ENCODE assay signal across 20 cellular contexts in the genomic region with DNA sequence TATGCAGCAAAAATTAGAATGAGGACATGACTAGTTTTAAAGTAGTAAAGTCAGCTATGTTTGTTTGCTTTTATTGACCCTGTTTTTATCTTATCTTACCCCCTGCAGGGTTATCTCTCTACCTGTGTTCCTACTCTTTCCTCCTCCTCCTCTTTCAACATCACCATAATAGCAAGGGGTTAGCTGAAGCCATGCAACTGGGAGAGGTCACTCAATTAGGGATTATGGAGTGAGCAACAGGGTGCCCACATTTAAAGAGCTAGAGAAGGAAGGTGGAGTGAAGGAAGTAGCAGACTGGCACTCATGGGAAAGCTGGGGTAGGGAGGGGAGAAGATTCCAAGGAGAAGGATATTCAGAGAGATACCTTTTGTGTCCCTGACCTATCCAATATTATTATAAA.
"Had no signal": no experiment of that assay in that cellular context is flagged by ENCODE, and none has a peak within 500 bp of the region (broad histone marks: within the 10 kb centered on the region; RNA-seq: fewer than 3 reads in every experiment).

No MANE protein-coding gene starts in this region.

- FAIRE-seq: endothelial cell of umbilical vein, frontal cortex, keratinocyte had no signal

- H3K36me3 ChIP-seq: colonic mucosa, esophagus muscularis mucosa, gastroesophageal sphincter, heart left ventricle, left lung, lower lobe of right lung had no signal

- H3K4me3 ChIP-seq: colonic mucosa, esophagus muscularis mucosa, gastroesophageal sphincter, heart left ventricle, hepatocyte, left lung, lower lobe of right lung had no signal

- H3K27ac ChIP-seq: colonic mucosa, esophagus muscularis mucosa, foreskin keratinocyte, gastroesophageal sphincter, heart left ventricle, hepatocyte, left lung, lower lobe of right lung had no signal

- H3K9me3 ChIP-seq: colonic mucosa, esophagus muscularis mucosa, heart left ventricle, left lung, lower lobe of right lung had no signal

- DNase-seq: colonic mucosa; cortex of kidney; effector CD8-positive, alpha-beta T cell; effector memory CD8-positive, alpha-beta T cell; foreskin keratinocyte; heart left ventricle; hypothalamus; immature natural killer cell; left cardiac atrium; left lung; left ventricle myocardium superior; lower lobe of right lung; mesenchymal stem cell; midbrain had no signal

- H3K4me1 ChIP-seq: colonic mucosa, esophagus muscularis mucosa, foreskin keratinocyte, gastroesophageal sphincter, heart left ventricle, left lung, lower lobe of right lung had no signal

- ATAC-seq: effector memory CD8-positive, alpha-beta T cell; foreskin keratinocyte; gastroesophageal sphincter; heart left ventricle; left cardiac atrium; left lung; left ventricle myocardium superior; lower lobe of right lung had no signal

- H3K27me3 ChIP-seq: colonic mucosa, esophagus muscularis mucosa, foreskin keratinocyte, gastroesophageal sphincter, hepatocyte, left lung had no signal
